In genomic region chr7:1169409-1170368, GRCh38 we compare ENCODE assay signal across 8 cellular contexts. TPM values are rescaled to one million over a fixed set of nuclear protein-coding genes. Genes with fewer than 3 reads are reported as not detected.
DNase-seq lines count a peak whose midpoint lies in the region; ATAC-seq and TF ChIP-seq lines count a peak whose summit lies in the region.

No MANE protein-coding gene starts in this region.

- TF ChIP-seq POLR2A in breast epithelium (IDR thresholded peaks at IDR 0.05), result no peak

- H3K36me3 ChIP-seq in BE2C (no peaks in the 10 kb centered on the region), breast epithelium (no peaks in the 10 kb centered on the region), kidney epithelial cell (ENCODE audit: control insufficient read depth, insufficient read depth, low read length) (no peaks in the 10 kb centered on the region)

- TF ChIP-seq CTCF in BE2C (IDR thresholded peaks at IDR 0.05; ENCODE audit: low read depth, low read length) (peak; percentile 46), LNCAP (IDR thresholded peaks at IDR 0.05) (peak; percentile 78), VCaP (conservative IDR thresholded peaks at IDR 0.05) (peak; percentile 43), breast epithelium (IDR thresholded peaks at IDR 0.05) (peak; percentile 78 to 95 (median 88)), kidney epithelial cell (IDR thresholded peaks at IDR 0.05; ENCODE audit: insufficient read depth, low read length, poor library complexity, severe bottlenecking) (peak; percentile 90)

- intact Hi-C loops in breast epithelium (cut with DNase I; ENCODE audit: low total_unique reads), result loop anchor here (10.0 kb wide), 1 partner anchor 175 kb away; no protein-coding TSS in a partner anchor

- peaks cover 5% of the 10 kb centered on the region; the same call in 1 of the 2 replicates for H3K9me3 ChIP-seq in BE2C
- H3K9me3 ChIP-seq in breast epithelium, result no peaks in the 10 kb centered on the region

- H3K4me3 ChIP-seq in BE2C (ENCODE audit: low read depth, low read length), result no peak overlapping the region
- peak overlapping the region; percentile 44 to 82 (median 74) for H3K4me3 ChIP-seq in breast epithelium
- peak overlapping the region; percentile 49 for H3K4me3 ChIP-seq in kidney epithelial cell (ENCODE audit: low read depth, low read length)

- H3K27ac ChIP-seq in VCaP, result no peak overlapping the region
- H3K27ac ChIP-seq in breast epithelium, result peak overlapping the region; percentile 68 to 73

- H3K4me1 ChIP-seq in BE2C (no peaks in the 10 kb centered on the region), breast epithelium (no peaks in the 10 kb centered on the region)

- peak; percentile 89 for ATAC-seq in GM19397 (IDR thresholded peaks at IDR 0.05; ENCODE audit: unreplicated experiment)

- DNase-seq in BE2C (peak; percentile 60), breast epithelium (ENCODE audit: low spot score in 2 of 2) (peak; percentile 88 to 91), kidney epithelial cell (ENCODE audit: low read depth) (no peak), NCI-H1105 treated with DMSO at 0.1 percent for 48 hours (lab: John Stamatoyannopoulos, UW) (no peak)
- DNase-seq in stimulated activated CD4-positive, alpha-beta T cell treated with anti-CD3 and anti-CD28 coated beads, Interleukin-1b, Interleukin-23, amount 100 ng/mL, for 4 hours (ENCODE audit: low read depth in 2 of 2), result peak; percentile 94 to 97

- H3K27me3 ChIP-seq in BE2C, result no peaks in the 10 kb centered on the region
- H3K27me3 ChIP-seq in breast epithelium, result no peaks in the 10 kb centered on the region
- no peaks in the 10 kb centered on the region for H3K27me3 ChIP-seq in kidney epithelial cell (ENCODE audit: control insufficient read depth, insufficient read depth, low read length)

RNA-seq across cellular contexts. Expression of gene ZFAND2A, which starts 9.7 kb away (rescaled TPM):
- polyA plus RNA-seq in BE2C (2012; ENCODE audit: insufficient read depth, insufficient read length, low read depth), result 103 TPM
- total RNA-seq in breast epithelium (10 to 100 TPM; 31.9 to 41.6 (median 34.1) TPM), kidney epithelial cell (28.0 and 33.2 TPM in 2 replicates)

Comparison
In these comparisons a context has a peak if more than half of its experiments do, and no peak if none do; other contexts are left out.
1. DNase-seq: peak in BE2C (single experiment), breast epithelium (2 of 2) and stimulated activated CD4-positive, alpha-beta T cell treated with anti-CD3 and anti-CD28 coated beads, Interleukin-1b, Interleukin-23, amount 100 ng/mL, for 4 hours (2 of 2); none in kidney epithelial cell (single experiment) and NCI-H1105 treated with DMSO at 0.1 percent for 48 hours (single experiment).
2. Peak in every context shown above with its lines, with median percentiles within 50 percentile points of each other: CTCF ChIP-seq.